8 cellular contexts compared by ENCODE assay signal in the genomic region with DNA sequence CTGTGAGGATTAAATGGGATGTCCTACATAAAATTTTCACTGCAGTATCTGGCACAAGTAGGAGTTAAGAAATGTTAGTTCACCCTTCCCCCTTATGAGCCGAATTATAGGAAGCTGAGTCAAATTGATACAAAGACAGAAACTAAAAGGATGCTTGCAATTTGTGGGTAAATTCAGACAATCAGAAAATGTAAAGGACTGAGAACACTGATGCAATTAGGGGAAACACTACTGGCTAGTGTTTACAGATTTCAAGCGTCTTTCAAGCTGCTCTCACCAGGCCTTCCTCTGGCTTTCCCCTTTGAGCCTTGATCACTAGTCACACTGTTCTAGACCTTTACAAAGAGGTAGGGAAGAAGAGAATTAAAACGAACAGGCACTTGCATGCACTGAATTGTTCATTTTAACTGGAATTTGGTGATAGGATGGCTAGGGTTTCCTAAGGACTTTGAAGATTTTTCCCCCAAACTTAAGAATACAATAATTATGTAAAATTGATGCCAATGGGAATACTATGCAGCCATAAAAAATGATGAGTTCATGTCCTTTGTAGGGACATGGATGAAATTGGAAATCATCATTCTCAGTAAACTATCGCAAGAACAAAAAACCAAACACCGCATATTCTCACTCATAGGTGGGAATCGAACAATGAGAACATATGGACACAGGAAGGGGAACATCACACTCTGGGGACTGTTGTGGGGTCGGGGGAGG.
DNase-seq lines count a peak whose midpoint lies in the region; ATAC-seq and TF ChIP-seq lines count a peak whose summit lies in the region.
"Not testable (repeated sequence)": the region's sequence is repeated elsewhere in the genome, so short reads cannot be mapped to it uniquely, and the experiment has no call there.

No MANE protein-coding gene starts in this region.

- intact Hi-C loops in activated naive CD4-positive, alpha-beta T cell treated with anti-CD3 and anti-CD28 coated beads for 36 hours (cut with micrococcal nuclease) = loop anchor here (1.0 to 5.0 kb wide), 9 partner anchors 8 to 1679 kb away; partner anchors contain the start of genes BIRC3, DCUN1D5 and DYNC2H1

- H3K79me2 ChIP-seq in OCI-LY3 (ENCODE audit: low read length) = not testable (repeated sequence)

- H3K4me1 ChIP-seq in OCI-LY3 (ENCODE audit: low read length) = peaks cover 24% of the 10 kb centered on the region

- peak overlapping the region; percentile 25; the same call in 1 of the 2 replicates for H3K4me3 ChIP-seq in OCI-LY3 (ENCODE audit: low read length)

- TF ChIP-seq CTCF in OCI-LY3 (IDR thresholded peaks at IDR 0.05; ENCODE audit: low read depth, low read length) = not testable (repeated sequence)

- not testable (repeated sequence) for H3K27me3 Mint-ChIP-seq in activated naive CD4-positive, alpha-beta T cell treated with anti-CD3 and anti-CD28 coated beads for 36 hours (ENCODE audit: low read depth)

- peak overlapping the region; percentile 79 for H3K27ac Mint-ChIP-seq in activated naive CD4-positive, alpha-beta T cell treated with anti-CD3 and anti-CD28 coated beads for 36 hours

- peaks cover 29% of the 10 kb centered on the region for H3K4me1 Mint-ChIP-seq in activated naive CD4-positive, alpha-beta T cell treated with anti-CD3 and anti-CD28 coated beads for 36 hours (ENCODE audit: low read depth)

- peak overlapping the region; percentile 68 for H3K4me2 ChIP-seq in OCI-LY3 (ENCODE audit: low read length)

- peak; percentile 96 for ATAC-seq in GM18511 (IDR thresholded peaks at IDR 0.05; ENCODE audit: unreplicated experiment)
- ATAC-seq in GM19372 (IDR thresholded peaks at IDR 0.05; ENCODE audit: low read depth, unreplicated experiment) = peak; percentile 84
- peak; percentile 96 for ATAC-seq in GM21619 (IDR thresholded peaks at IDR 0.05; ENCODE audit: unreplicated experiment)
- ATAC-seq in HG02938 (IDR thresholded peaks at IDR 0.05; ENCODE audit: unreplicated experiment) = peak; percentile 100
- ATAC-seq in HG03342 (IDR thresholded peaks at IDR 0.05; ENCODE audit: unreplicated experiment) = peak; percentile 87
- peak; percentile 90 for ATAC-seq in stimulated activated naive CD8-positive, alpha-beta T cell treated with anti-CD3 and anti-CD28 coated beads, Interleukin-15, Interleukin-2, amounts not matched to agents 100 U/mL and 50 U/mL, for 24 hours

- not testable (repeated sequence) for H2AFZ ChIP-seq in OCI-LY3 (ENCODE audit: low read depth, low read length)

- H4K20me1 ChIP-seq in OCI-LY3 (ENCODE audit: insufficient read depth, low read length) = not testable (repeated sequence)

- peak overlapping the region; percentile 51 for H3K9ac ChIP-seq in OCI-LY3 (ENCODE audit: low read length)

- not testable (repeated sequence) for H3K36me3 ChIP-seq in OCI-LY3 (replicated peaks; ENCODE audit: low read depth, low read length)

- not testable (repeated sequence) for H3K9me3 ChIP-seq in OCI-LY3 (ENCODE audit: insufficient read depth, low read length)

- H3K27ac ChIP-seq in OCI-LY3 (ENCODE audit: low read length) = peak overlapping the region; percentile 75

- not testable (repeated sequence) for H3K27me3 ChIP-seq in OCI-LY3 (ENCODE audit: low read depth, low read length)

- not testable (repeated sequence) for H3K9me3 Mint-ChIP-seq in activated naive CD4-positive, alpha-beta T cell treated with anti-CD3 and anti-CD28 coated beads for 36 hours

- H3K4me3 Mint-ChIP-seq in activated naive CD4-positive, alpha-beta T cell treated with anti-CD3 and anti-CD28 coated beads for 36 hours = not testable (repeated sequence)

- CTCF ChIA-PET in activated naive CD4-positive, alpha-beta T cell treated with anti-CD3 and anti-CD28 coated beads for 36 hours (lab: Charles Lee) = interaction anchor here (2.3 kb wide), 1 partner anchor 8 kb away, joined by 9 read pairs; no protein-coding TSS in a partner anchor

- H3K36me3 Mint-ChIP-seq in activated naive CD4-positive, alpha-beta T cell treated with anti-CD3 and anti-CD28 coated beads for 36 hours (ENCODE audit: low read depth) = not testable (repeated sequence)

- DNase-seq in activated naive CD4-positive, alpha-beta T cell treated with anti-CD3 and anti-CD28 coated beads for 36 hours = peak; percentile 72
- not testable (repeated sequence) for DNase-seq in stimulated activated naive CD8-positive, alpha-beta T cell treated with anti-CD3 and anti-CD28 coated beads, Interleukin-15, Interleukin-2, amounts not matched to agents 100 U/mL and 50 U/mL, for 24 hours
